In the genomic region with DNA sequence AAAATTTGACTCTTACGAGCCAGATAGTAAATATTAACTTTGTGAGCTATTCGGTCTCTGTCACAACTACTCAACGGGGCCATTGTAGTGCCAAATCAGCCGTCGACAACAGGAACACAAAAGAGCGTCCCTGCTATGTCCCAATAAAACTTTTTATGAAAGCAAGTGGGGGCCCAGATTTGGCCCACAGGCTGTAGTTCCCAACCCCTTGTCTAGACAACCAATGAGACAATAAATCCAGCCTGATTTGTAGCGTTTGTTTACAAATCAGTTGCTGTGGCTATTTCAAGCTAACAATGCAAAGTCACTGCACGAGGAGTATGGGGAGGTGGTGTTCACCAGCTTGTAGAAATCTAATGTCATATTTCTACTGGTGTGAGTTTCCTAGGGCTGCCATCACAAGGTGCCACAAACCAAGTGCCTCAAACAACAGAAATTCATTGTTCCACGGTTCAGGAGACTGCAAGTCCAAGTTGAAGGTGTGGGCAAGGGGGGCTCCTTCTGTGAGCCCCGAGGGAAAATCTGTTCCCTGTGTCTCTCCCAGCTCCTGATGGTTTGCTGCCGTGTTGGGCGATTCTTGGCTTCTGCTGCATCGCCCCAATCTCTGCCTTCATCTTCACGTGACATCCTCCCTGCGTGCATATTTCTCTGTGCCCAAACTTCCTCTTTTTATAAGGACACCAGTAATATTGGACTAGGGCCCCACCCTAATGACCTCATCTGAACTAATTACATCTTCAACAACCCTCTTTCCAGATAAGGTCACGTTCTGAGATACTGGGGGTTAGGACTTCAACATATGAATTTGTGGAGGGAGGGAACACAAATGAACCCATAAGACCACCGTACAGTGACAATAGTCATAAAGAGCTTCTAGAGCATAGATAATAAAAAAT, we compare ENCODE assay signal across 1 cellular context.
TF ChIP-seq lines count a peak whose summit lies in the region.

No MANE protein-coding gene starts in this region.

TF ChIP-seq in K562, 482 proteins besides CTCF, POLR2A, EP300 and RAD21 (continued from another document and continues in another):
- TF ChIP-seq, protein P1, sequence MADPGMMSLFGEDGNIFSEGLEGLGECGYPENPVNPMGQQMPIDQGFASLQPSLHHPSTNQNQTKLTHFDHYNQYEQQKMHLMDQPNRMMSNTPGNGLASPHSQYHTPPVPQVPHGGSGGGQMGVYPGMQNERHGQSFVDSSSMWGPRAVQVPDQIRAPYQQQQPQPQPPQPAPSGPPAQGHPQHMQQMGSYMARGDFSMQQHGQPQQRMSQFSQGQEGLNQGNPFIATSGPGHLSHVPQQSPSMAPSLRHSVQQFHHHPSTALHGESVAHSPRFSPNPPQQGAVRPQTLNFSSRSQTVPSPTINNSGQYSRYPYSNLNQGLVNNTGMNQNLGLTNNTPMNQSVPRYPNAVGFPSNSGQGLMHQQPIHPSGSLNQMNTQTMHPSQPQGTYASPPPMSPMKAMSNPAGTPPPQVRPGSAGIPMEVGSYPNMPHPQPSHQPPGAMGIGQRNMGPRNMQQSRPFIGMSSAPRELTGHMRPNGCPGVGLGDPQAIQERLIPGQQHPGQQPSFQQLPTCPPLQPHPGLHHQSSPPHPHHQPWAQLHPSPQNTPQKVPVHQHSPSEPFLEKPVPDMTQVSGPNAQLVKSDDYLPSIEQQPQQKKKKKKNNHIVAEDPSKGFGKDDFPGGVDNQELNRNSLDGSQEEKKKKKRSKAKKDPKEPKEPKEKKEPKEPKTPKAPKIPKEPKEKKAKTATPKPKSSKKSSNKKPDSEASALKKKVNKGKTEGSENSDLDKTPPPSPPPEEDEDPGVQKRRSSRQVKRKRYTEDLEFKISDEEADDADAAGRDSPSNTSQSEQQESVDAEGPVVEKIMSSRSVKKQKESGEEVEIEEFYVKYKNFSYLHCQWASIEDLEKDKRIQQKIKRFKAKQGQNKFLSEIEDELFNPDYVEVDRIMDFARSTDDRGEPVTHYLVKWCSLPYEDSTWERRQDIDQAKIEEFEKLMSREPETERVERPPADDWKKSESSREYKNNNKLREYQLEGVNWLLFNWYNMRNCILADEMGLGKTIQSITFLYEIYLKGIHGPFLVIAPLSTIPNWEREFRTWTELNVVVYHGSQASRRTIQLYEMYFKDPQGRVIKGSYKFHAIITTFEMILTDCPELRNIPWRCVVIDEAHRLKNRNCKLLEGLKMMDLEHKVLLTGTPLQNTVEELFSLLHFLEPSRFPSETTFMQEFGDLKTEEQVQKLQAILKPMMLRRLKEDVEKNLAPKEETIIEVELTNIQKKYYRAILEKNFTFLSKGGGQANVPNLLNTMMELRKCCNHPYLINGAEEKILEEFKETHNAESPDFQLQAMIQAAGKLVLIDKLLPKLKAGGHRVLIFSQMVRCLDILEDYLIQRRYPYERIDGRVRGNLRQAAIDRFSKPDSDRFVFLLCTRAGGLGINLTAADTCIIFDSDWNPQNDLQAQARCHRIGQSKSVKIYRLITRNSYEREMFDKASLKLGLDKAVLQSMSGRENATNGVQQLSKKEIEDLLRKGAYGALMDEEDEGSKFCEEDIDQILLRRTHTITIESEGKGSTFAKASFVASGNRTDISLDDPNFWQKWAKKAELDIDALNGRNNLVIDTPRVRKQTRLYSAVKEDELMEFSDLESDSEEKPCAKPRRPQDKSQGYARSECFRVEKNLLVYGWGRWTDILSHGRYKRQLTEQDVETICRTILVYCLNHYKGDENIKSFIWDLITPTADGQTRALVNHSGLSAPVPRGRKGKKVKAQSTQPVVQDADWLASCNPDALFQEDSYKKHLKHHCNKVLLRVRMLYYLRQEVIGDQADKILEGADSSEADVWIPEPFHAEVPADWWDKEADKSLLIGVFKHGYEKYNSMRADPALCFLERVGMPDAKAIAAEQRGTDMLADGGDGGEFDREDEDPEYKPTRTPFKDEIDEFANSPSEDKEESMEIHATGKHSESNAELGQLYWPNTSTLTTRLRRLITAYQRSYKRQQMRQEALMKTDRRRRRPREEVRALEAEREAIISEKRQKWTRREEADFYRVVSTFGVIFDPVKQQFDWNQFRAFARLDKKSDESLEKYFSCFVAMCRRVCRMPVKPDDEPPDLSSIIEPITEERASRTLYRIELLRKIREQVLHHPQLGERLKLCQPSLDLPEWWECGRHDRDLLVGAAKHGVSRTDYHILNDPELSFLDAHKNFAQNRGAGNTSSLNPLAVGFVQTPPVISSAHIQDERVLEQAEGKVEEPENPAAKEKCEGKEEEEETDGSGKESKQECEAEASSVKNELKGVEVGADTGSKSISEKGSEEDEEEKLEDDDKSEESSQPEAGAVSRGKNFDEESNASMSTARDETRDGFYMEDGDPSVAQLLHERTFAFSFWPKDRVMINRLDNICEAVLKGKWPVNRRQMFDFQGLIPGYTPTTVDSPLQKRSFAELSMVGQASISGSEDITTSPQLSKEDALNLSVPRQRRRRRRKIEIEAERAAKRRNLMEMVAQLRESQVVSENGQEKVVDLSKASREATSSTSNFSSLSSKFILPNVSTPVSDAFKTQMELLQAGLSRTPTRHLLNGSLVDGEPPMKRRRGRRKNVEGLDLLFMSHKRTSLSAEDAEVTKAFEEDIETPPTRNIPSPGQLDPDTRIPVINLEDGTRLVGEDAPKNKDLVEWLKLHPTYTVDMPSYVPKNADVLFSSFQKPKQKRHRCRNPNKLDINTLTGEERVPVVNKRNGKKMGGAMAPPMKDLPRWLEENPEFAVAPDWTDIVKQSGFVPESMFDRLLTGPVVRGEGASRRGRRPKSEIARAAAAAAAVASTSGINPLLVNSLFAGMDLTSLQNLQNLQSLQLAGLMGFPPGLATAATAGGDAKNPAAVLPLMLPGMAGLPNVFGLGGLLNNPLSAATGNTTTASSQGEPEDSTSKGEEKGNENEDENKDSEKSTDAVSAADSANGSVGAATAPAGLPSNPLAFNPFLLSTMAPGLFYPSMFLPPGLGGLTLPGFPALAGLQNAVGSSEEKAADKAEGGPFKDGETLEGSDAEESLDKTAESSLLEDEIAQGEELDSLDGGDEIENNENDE (IDR thresholded peaks at IDR 0.05; ENCODE audit: low read depth, low read length), result no peak
- TF ChIP-seq, protein P2, sequence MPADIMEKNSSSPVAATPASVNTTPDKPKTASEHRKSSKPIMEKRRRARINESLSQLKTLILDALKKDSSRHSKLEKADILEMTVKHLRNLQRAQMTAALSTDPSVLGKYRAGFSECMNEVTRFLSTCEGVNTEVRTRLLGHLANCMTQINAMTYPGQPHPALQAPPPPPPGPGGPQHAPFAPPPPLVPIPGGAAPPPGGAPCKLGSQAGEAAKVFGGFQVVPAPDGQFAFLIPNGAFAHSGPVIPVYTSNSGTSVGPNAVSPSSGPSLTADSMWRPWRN (IDR thresholded peaks at IDR 0.05; ENCODE audit: low read depth), result peak; percentile 96
- peak; percentile 74 for TF ChIP-seq FOXJ2 (tag; IDR thresholded peaks at IDR 0.05)
- TF ChIP-seq ZNF121 (CRISPR knock-in tag; conservative IDR thresholded peaks at IDR 0.05), result no peak
- no peak for TF ChIP-seq CHD2 (IDR thresholded peaks at IDR 0.05; ENCODE audit: low read depth, low read length)
- TF ChIP-seq, protein P3, sequence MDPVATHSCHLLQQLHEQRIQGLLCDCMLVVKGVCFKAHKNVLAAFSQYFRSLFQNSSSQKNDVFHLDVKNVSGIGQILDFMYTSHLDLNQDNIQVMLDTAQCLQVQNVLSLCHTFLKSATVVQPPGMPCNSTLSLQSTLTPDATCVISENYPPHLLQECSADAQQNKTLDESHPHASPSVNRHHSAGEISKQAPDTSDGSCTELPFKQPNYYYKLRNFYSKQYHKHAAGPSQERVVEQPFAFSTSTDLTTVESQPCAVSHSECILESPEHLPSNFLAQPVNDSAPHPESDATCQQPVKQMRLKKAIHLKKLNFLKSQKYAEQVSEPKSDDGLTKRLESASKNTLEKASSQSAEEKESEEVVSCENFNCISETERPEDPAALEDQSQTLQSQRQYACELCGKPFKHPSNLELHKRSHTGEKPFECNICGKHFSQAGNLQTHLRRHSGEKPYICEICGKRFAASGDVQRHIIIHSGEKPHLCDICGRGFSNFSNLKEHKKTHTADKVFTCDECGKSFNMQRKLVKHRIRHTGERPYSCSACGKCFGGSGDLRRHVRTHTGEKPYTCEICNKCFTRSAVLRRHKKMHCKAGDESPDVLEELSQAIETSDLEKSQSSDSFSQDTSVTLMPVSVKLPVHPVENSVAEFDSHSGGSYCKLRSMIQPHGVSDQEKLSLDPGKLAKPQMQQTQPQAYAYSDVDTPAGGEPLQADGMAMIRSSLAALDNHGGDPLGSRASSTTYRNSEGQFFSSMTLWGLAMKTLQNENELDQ (CRISPR knock-in tag; IDR thresholded peaks at IDR 0.05; ENCODE audit: borderline replicate concordance), result no peak
- TF ChIP-seq, protein P4, sequence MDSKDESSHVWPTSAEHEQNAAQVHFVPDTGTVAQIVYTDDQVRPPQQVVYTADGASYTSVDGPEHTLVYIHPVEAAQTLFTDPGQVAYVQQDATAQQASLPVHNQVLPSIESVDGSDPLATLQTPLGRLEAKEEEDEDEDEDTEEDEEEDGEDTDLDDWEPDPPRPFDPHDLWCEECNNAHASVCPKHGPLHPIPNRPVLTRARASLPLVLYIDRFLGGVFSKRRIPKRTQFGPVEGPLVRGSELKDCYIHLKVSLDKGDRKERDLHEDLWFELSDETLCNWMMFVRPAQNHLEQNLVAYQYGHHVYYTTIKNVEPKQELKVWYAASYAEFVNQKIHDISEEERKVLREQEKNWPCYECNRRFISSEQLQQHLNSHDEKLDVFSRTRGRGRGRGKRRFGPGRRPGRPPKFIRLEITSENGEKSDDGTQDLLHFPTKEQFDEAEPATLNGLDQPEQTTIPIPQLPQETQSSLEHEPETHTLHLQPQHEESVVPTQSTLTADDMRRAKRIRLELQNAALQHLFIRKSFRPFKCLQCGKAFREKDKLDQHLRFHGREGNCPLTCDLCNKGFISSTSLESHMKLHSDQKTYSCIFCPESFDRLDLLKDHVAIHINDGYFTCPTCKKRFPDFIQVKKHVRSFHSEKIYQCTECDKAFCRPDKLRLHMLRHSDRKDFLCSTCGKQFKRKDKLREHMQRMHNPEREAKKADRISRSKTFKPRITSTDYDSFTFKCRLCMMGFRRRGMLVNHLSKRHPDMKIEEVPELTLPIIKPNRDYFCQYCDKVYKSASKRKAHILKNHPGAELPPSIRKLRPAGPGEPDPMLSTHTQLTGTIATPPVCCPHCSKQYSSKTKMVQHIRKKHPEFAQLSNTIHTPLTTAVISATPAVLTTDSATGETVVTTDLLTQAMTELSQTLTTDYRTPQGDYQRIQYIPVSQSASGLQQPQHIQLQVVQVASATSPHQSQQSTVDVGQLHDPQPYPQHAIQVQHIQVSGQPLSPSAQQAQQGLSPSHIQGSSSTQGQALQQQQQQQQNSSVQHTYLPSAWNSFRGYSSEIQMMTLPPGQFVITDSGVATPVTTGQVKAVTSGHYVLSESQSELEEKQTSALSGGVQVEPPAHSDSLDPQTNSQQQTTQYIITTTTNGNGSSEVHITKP (IDR thresholded peaks at IDR 0.05; ENCODE audit: partially characterized antibody), result no peak
- no peak for TF ChIP-seq ZNF696 (CRISPR knock-in tag; conservative IDR thresholded peaks at IDR 0.05)
- TF ChIP-seq HDAC8 (tag; IDR thresholded peaks at IDR 0.05), result no peak
- no peak for TF ChIP-seq ETV5 (CRISPR knock-in tag; IDR thresholded peaks at IDR 0.05; ENCODE audit: low read depth)
- TF ChIP-seq FOXM1 (IDR thresholded peaks at IDR 0.05; ENCODE audit: low read depth), result no peak
- TF ChIP-seq FOXM1 (CRISPR knock-in tag; IDR thresholded peaks at IDR 0.05; ENCODE audit: low read depth), result no peak
- no peak for TF ChIP-seq XRCC5 (IDR thresholded peaks at IDR 0.05; ENCODE audit: low read depth, low read length)
- no peak for TF ChIP-seq HNRNPK (IDR thresholded peaks at IDR 0.05; ENCODE audit: low read depth, low read length, poor library complexity, severe bottlenecking)
- TF ChIP-seq ASH1L (IDR thresholded peaks at IDR 0.05; ENCODE audit: borderline replicate concordance, low read depth, partially characterized antibody), result no peak
- no peak for TF ChIP-seq NR3C1 (CRISPR knock-in tag; IDR thresholded peaks at IDR 0.05)
- peak; percentile 77 for TF ChIP-seq ESRRA (IDR thresholded peaks at IDR 0.05; ENCODE audit: borderline replicate concordance, low read depth)
- TF ChIP-seq NR4A1 (CRISPR knock-in tag; IDR thresholded peaks at IDR 0.05), result no peak
- no peak for TF ChIP-seq NR4A1 (tag; IDR thresholded peaks at IDR 0.05)
- TF ChIP-seq, protein P5, sequence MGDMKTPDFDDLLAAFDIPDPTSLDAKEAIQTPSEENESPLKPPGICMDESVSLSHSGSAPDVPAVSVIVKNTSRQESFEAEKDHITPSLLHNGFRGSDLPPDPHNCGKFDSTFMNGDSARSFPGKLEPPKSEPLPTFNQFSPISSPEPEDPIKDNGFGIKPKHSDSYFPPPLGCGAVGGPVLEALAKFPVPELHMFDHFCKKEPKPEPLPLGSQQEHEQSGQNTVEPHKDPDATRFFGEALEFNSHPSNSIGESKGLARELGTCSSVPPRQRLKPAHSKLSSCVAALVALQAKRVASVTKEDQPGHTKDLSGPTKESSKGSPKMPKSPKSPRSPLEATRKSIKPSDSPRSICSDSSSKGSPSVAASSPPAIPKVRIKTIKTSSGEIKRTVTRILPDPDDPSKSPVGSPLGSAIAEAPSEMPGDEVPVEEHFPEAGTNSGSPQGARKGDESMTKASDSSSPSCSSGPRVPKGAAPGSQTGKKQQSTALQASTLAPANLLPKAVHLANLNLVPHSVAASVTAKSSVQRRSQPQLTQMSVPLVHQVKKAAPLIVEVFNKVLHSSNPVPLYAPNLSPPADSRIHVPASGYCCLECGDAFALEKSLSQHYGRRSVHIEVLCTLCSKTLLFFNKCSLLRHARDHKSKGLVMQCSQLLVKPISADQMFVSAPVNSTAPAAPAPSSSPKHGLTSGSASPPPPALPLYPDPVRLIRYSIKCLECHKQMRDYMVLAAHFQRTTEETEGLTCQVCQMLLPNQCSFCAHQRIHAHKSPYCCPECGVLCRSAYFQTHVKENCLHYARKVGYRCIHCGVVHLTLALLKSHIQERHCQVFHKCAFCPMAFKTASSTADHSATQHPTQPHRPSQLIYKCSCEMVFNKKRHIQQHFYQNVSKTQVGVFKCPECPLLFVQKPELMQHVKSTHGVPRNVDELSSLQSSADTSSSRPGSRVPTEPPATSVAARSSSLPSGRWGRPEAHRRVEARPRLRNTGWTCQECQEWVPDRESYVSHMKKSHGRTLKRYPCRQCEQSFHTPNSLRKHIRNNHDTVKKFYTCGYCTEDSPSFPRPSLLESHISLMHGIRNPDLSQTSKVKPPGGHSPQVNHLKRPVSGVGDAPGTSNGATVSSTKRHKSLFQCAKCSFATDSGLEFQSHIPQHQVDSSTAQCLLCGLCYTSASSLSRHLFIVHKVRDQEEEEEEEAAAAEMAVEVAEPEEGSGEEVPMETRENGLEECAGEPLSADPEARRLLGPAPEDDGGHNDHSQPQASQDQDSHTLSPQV (IDR thresholded peaks at IDR 0.05), result no peak
- TF ChIP-seq, protein P6, sequence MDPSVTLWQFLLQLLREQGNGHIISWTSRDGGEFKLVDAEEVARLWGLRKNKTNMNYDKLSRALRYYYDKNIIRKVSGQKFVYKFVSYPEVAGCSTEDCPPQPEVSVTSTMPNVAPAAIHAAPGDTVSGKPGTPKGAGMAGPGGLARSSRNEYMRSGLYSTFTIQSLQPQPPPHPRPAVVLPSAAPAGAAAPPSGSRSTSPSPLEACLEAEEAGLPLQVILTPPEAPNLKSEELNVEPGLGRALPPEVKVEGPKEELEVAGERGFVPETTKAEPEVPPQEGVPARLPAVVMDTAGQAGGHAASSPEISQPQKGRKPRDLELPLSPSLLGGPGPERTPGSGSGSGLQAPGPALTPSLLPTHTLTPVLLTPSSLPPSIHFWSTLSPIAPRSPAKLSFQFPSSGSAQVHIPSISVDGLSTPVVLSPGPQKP (CRISPR knock-in tag; IDR thresholded peaks at IDR 0.05), result no peak
- TF ChIP-seq ZFP36 (IDR thresholded peaks at IDR 0.05; ENCODE audit: low read depth, low read length, partially characterized antibody), result no peak
- TF ChIP-seq U2AF1 (optimal IDR thresholded peaks at IDR 0.05; ENCODE audit: low read depth, low read length), result no peak
- TF ChIP-seq CBFB (CRISPR knock-in tag; IDR thresholded peaks at IDR 0.05), result no peak
- TF ChIP-seq CBFA2T2 (conservative IDR thresholded peaks at IDR 0.05), result peak; percentile 24; the same call in 1 of the 2 replicates
- no peak for TF ChIP-seq DNMT1 (IDR thresholded peaks at IDR 0.05)
